8 cellular contexts compared by ENCODE assay signal in genomic region chr17:81142301-81143199, GRCh38. TPM values are rescaled to one million over a fixed set of nuclear protein-coding genes. Genes with fewer than 3 reads are reported as not detected.
DNase-seq lines count a peak whose midpoint lies in the region; ATAC-seq, FAIRE-seq and TF ChIP-seq lines count a peak whose summit lies in the region.

No MANE protein-coding gene starts in this region.

- peak; percentile 74 for TF ChIP-seq RAD21 in GM12878 (IDR thresholded peaks at IDR 0.05; ENCODE audit: insufficient read depth, low read depth, low read length)

- H3K36me3 ChIP-seq in GM12878 (ENCODE audit: control insufficient read depth in 2 of 2, insufficient read depth in 2 of 2, low read length in 1 of 2) (no peaks in the 10 kb centered on the region), small intestine (ENCODE audit: control insufficient read depth in 2 of 2, insufficient read depth in 2 of 2, low read length in 2 of 2) (no peaks in the 10 kb centered on the region)

- no TSS peak for BruUV-seq in GM12878 (replicated peaks; lab: Mats Ljungman, UMichigan)

- no peaks in the 10 kb centered on the region for H4K20me1 ChIP-seq in GM12878 (ENCODE audit: control insufficient read depth, insufficient read depth)

- TF ChIP-seq CTCF in GM10266 (IDR thresholded peaks at IDR 0.05; ENCODE audit: control insufficient read depth, insufficient read depth, low read depth, missing control alignments) (peak; percentile 78), GM12878 (IDR thresholded peaks at IDR 0.05 in 2 of 3, conservative IDR thresholded peaks at IDR 0.05 in 1 of 3; ENCODE audit: control insufficient read depth in 2 of 3, extremely low read depth in 1 of 3, insufficient read depth in 1 of 3, low read depth in 3 of 3, low read length in 3 of 3) (peak; percentile 62 to 76 (median 76))

- no peak overlapping the region for H3K9ac ChIP-seq in GM12878 (ENCODE audit: control insufficient read depth, insufficient read depth, low read length)

- POLR2A ChIA-PET in GM12878 (lab: Charles Lee) = no interaction called here

- H3K9me3 ChIP-seq in GM12878 (replicated peaks; ENCODE audit: control insufficient read depth, insufficient read depth, low read length) = no peaks in the 10 kb centered on the region
- no peaks in the 10 kb centered on the region for H3K9me3 ChIP-seq in small intestine (ENCODE audit: control insufficient read depth, low read depth)

- H2AFZ ChIP-seq in GM12878 (ENCODE audit: control insufficient read depth, low read depth, low read length) = no peak overlapping the region

- H3K79me2 ChIP-seq in GM12878 (ENCODE audit: control insufficient read depth, insufficient read depth, low read length) = no peaks in the 10 kb centered on the region

- no peaks in the 10 kb centered on the region for H3K4me1 ChIP-seq in GM12878 (ENCODE audit: control insufficient read depth, insufficient read depth, low read length)
- no peaks in the 10 kb centered on the region for H3K4me1 ChIP-seq in small intestine (ENCODE audit: control insufficient read depth in 2 of 2, insufficient read depth in 1 of 2, low read depth in 1 of 2, low read length in 1 of 2)

- CTCF ChIA-PET in GM12878 (lab: Yijun Ruan, JAX) = interaction anchor here (0.6 to 1.9 kb wide), 4 partner anchors 97 to 342 kb away, joined by 3 to 17 read pairs (median 4); partner anchors contain the start of genes NDUFAF8 and TEPSIN

- H3K27me3 ChIP-seq in GM12878 (replicated peaks in 1 of 2; ENCODE audit: control insufficient read depth in 2 of 2, insufficient read depth in 2 of 2, low read length in 1 of 2) = no peaks in the 10 kb centered on the region
- H3K27me3 ChIP-seq in small intestine (ENCODE audit: control insufficient read depth in 2 of 2, insufficient read depth in 2 of 2, low read length in 2 of 2) = no peaks in the 10 kb centered on the region

- ATAC-seq in GM12878 = peak; percentile 98
- no peak for ATAC-seq in GM21381 (IDR thresholded peaks at IDR 0.05; ENCODE audit: unreplicated experiment)

- intact Hi-C loops in GM12878 (cut with micrococcal nuclease; ENCODE audit: unreplicated experiment) = loop anchor here (1.0 to 5.0 kb wide), 2 partner anchors 99 to 340 kb away; no protein-coding TSS in a partner anchor

- TF ChIP-seq EP300 in GM12878 (IDR thresholded peaks at IDR 0.05; ENCODE audit: borderline replicate concordance in 1 of 2, control insufficient read depth in 1 of 2, low read depth in 2 of 2, low read length in 2 of 2) = no peak

- in situ Hi-C loops in GM12878 (cut with MboI) = loop anchor here (25.0 kb wide), 1 partner anchor 345 kb away; no protein-coding TSS in a partner anchor

- H3K4me3 ChIP-seq in GM12878 (no peak overlapping the region), small intestine (ENCODE audit: low read depth in 1 of 2, low read length in 2 of 2) (no peak overlapping the region)

- WGBS in GM12878 (ENCODE audit: insufficient coverage, insufficient replicate concordance, low lambda C conversion rate, missing lambda C conversion rate) = 36% methylated on average over 25 of the region's 25 CpGs
- WGBS in small intestine, 3 donors = 28 to 40% (median 38%) methylated on average over 23 to 25 of the region's 25 CpGs

- RAD21 ChIA-PET in GM12878 (lab: Charles Lee; ENCODE audit: unreplicated experiment) = interaction anchor here (1.0 to 1.4 kb wide), 4 partner anchors 98 to 342 kb away, joined by 3 to 5 read pairs (median 3); no protein-coding TSS in a partner anchor

- H3K4me2 ChIP-seq in GM12878 (ENCODE audit: control insufficient read depth, insufficient read depth) = no peak overlapping the region

- TF ChIP-seq POLR2A in GM12878 (IDR thresholded peaks at IDR 0.05; ENCODE audit: low read depth, low read length) = no peak

- FAIRE-seq in GM12878 (lab: Jason Lieb, UNC) (no peak), small intestine (lab: Jason Lieb, UNC) (no peak)

- SMC1A ChIA-PET in GM12878 (lab: Charles Lee; ENCODE audit: uncharacterized antibody, unreplicated experiment) = interaction anchor here (1.5 to 2.4 kb wide), 2 partner anchors 96 to 100 kb away, joined by 5 to 7 read pairs; partner anchors contain the start of genes NDUFAF8 and TEPSIN

- H3K27ac ChIP-seq in GM12878 (ENCODE audit: control insufficient read depth, insufficient read depth) (no peak overlapping the region), small intestine (ENCODE audit: low read depth in 1 of 2, low read length in 1 of 2) (no peak overlapping the region)

- DNase-seq in GM10266 (ENCODE audit: extremely low spot score) = peak; percentile 88
- peak; percentile 57 for DNase-seq in NCI-H146 treated with DMSO at 0.1 percent for 48 hours (lab: John Stamatoyannopoulos, UW; ENCODE audit: unreplicated experiment)
- peak; percentile 26 for DNase-seq in T1000 (lab: John Stamatoyannopoulos, UW)
- DNase-seq in GM12878 (ENCODE audit: low read depth, low spot score) = peak; percentile 5
- DNase-seq in hypothalamus (lab: John Stamatoyannopoulos, UW) = peak in 49 of 51 donors; percentile 10 to 89 (median 63)
- peak; percentile 87 for DNase-seq in small intestine
- no peak for DNase-seq in NK-92 treated with Interleukin-12 subunit alpha and Interleukin-12 subunit beta, amount 100 ng/mL, for 24 hours (lab: John Stamatoyannopoulos, UW)

TF ChIP-seq in GM12878, 131 proteins besides CTCF, POLR2A, EP300 and RAD21:
- TF ChIP-seq SP1 (IDR thresholded peaks at IDR 0.05; ENCODE audit: low read depth, low read length) (no peak), SMC3 (IDR thresholded peaks at IDR 0.05; ENCODE audit: borderline replicate concordance, low read length) (peak; percentile 86)

RNA-seq across cellular contexts. Expression of gene PVALEF, which starts 22.8 kb away (rescaled TPM):
- total RNA-seq in GM12878 (2013; cell fraction: nucleolus; rRNA removed) = not detected in 2 replicates
- total RNA-seq in GM12878 (2014; rRNA removed) (not detected in 2 replicates), GM12878 (2014; rRNA removed; fragmentation: Illumina TruSeq; extraction: Trizol) (not detected in 2 replicates), GM12878 (2021) (not detected in 2 replicates)
- polyA plus RNA-seq in GM12878 (2011; ENCODE audit: low read depth) = not detected
- polyA plus RNA-seq in GM12878 (2011; rRNA removed) (not detected in 2 replicates), GM12878 (2014; fragmentation: Illumina TruSeq; extraction: Trizol) (not detected in 2 replicates), GM12878 (2014; fragmentation: Nextera tagmentation; extraction: Ambion mirVana) (not detected), GM12878 (2014; rRNA removed) (not detected in 2 replicates), GM12878 (2016; fragmentation: Nextera tagmentation; extraction: Ambion mirVana) (not detected), small intestine (not detected)
- polyA plus RNA-seq in GM12878 (2011; cell fraction: cytosol; rRNA removed) = not detected in 2 replicates
- polyA plus RNA-seq in GM12878 (2011; cell fraction: nucleus; rRNA removed) = not detected in 2 replicates
- not detected in 2 replicates for polyA plus RNA-seq in GM12878 (2012)
- polyA minus RNA-seq in GM12878 (2011; rRNA and poly(A)+ RNA removed) = not detected in 2 replicates
- not detected in 2 replicates for polyA minus RNA-seq in GM12878 (2011; cell fraction: cytosol; rRNA and poly(A)+ RNA removed)
- polyA minus RNA-seq in GM12878 (2011; cell fraction: nucleus; rRNA and poly(A)+ RNA removed) = not detected in 2 replicates

RNA-seq across cellular contexts. Expression of gene AATK, which starts 23.5 kb away (rescaled TPM):
- not detected in 2 replicates for total RNA-seq in GM12878 (2013; cell fraction: nucleolus; rRNA removed)
- total RNA-seq in GM12878 (2014; rRNA removed) (0.05 TPM in 1 of 2 replicates, not detected in the other), GM12878 (2014; rRNA removed; fragmentation: Illumina TruSeq; extraction: Trizol) (not detected in 2 replicates), GM12878 (2021) (not detected in 2 replicates)
- polyA plus RNA-seq in GM12878 (2011; ENCODE audit: low read depth) = not detected
- polyA plus RNA-seq in GM12878 (2011; rRNA removed) (0.04 and 0.09 TPM in 2 replicates), GM12878 (2014; fragmentation: Illumina TruSeq; extraction: Trizol) (not detected in 2 replicates), GM12878 (2014; fragmentation: Nextera tagmentation; extraction: Ambion mirVana) (not detected), GM12878 (2014; rRNA removed) (0.01 TPM in 1 of 2 replicates, not detected in the other), GM12878 (2016; fragmentation: Nextera tagmentation; extraction: Ambion mirVana) (not detected), small intestine (100 to 1,000 TPM in 1 of 3 donors, 10 to 100 TPM in 2; 33.1 to 118 (median 98.1) TPM)
- polyA plus RNA-seq in GM12878 (2011; cell fraction: cytosol; rRNA removed) = 0.05 and 0.07 TPM in 2 replicates
- polyA plus RNA-seq in GM12878 (2011; cell fraction: nucleus; rRNA removed) = 0.25 and 0.28 TPM in 2 replicates
- 0.10 TPM in 1 of 2 replicates, not detected in the other for polyA plus RNA-seq in GM12878 (2012)
- polyA minus RNA-seq in GM12878 (2011; rRNA and poly(A)+ RNA removed) = not detected in 2 replicates
- polyA minus RNA-seq in GM12878 (2011; cell fraction: cytosol; rRNA and poly(A)+ RNA removed) = 0.67 and 1.8 TPM in 2 replicates
- 0.12 and 1.1 TPM in 2 replicates for polyA minus RNA-seq in GM12878 (2011; cell fraction: nucleus; rRNA and poly(A)+ RNA removed)

Comparison
In these comparisons a context has a peak if more than half of its experiments do, and no peak if none do; other contexts are left out.
1. RNA of gene AATK, which starts 23.5 kb away (polyA plus RNA-seq): 33.1 to 118 TPM in small intestine; 0.01 to 0.28 TPM in GM12878; every median in the first group is over 10 times any median in the second.